Comparison of ENCODE assay signal across 35 cellular contexts in genomic region chr1:36990928-36991327, GRCh38. TPM values are rescaled to one million over a fixed set of nuclear protein-coding genes. Genes with fewer than 3 reads are reported as not detected.
DNase-seq lines count a peak whose midpoint lies in the region; ATAC-seq, FAIRE-seq and TF ChIP-seq lines count a peak whose summit lies in the region.
"Had no signal": no experiment of that assay in that cellular context is flagged by ENCODE, and none has a peak within 500 bp of the region (broad histone marks: within the 10 kb centered on the region; RNA-seq: fewer than 3 reads in every experiment).

No MANE protein-coding gene starts in this region.

- H3K27ac ChIP-seq in K562 (ENCODE audit: extremely low read depth, low read depth, low read length) (no peak overlapping the region), neuronal stem cell (replicated peaks; ENCODE audit: low read length) (no peak overlapping the region), neural progenitor cell (no peak overlapping the region)
- H3K27ac ChIP-seq: 22Rv1; A549; BLaER1; BLaER1 treated with 17β-estradiol and CSF1 and Interleukin-3, amounts not matched to agents 10 nM and 100 nM; C4-2B had no signal

- peak overlapping the region; percentile 85 for H3K18ac ChIP-seq in neuronal stem cell (ENCODE audit: low read length)

- H3K79me1 ChIP-seq in neuronal stem cell (ENCODE audit: low read depth, low read length) = no peaks in the 10 kb centered on the region

- no TSS peak for BruUV-seq in K562 (replicated peaks; lab: Mats Ljungman, UMichigan)

- in situ Hi-C loops in K562 (cut with MboI) = no loop called here

- H2BK15ac ChIP-seq in neuronal stem cell (ENCODE audit: low read length) = no peak overlapping the region

- no peak for ATAC-seq in K562
- ATAC-seq: A549; CD8-positive, alpha-beta T cell had no signal

- peak overlapping the region; percentile 54 for H2AK5ac ChIP-seq in neuronal stem cell (ENCODE audit: low read depth, low read length)

- intact Hi-C loops in K562 (cut with micrococcal nuclease) = no loop called here

- H3F3A ChIP-seq in neural progenitor cell (ENCODE audit: low read depth) = no peaks in the 10 kb centered on the region

- H3K27ac Mint-ChIP-seq in neural progenitor cell = no peak overlapping the region
- H3K27ac Mint-ChIP-seq: B cell; CD14-positive monocyte; CD4-positive, alpha-beta memory T cell; CD4-positive, alpha-beta T cell; CD4-positive, CD25-positive, alpha-beta regulatory T cell; CD8-positive, alpha-beta memory T cell; CD8-positive, alpha-beta T cell had no signal

- peak overlapping the region; percentile 2 for H4K91ac ChIP-seq in neuronal stem cell (ENCODE audit: low read depth, low read length, poor library complexity)

- no peaks in the 10 kb centered on the region for H3K9me3 ChIP-seq in K562 (replicated peaks; ENCODE audit: control insufficient read depth, insufficient read depth, low read depth, low read length)
- no peaks in the 10 kb centered on the region for H3K9me3 ChIP-seq in neuronal stem cell (replicated peaks in 1 of 2; ENCODE audit: control insufficient read depth in 2 of 2, insufficient read depth in 1 of 2, low read depth in 1 of 2, low read length in 2 of 2)
- H3K9me3 ChIP-seq in neural progenitor cell (ENCODE audit: low read depth) = no peaks in the 10 kb centered on the region
- H3K9me3 ChIP-seq: A549; BE2C; BLaER1; BLaER1 treated with 17β-estradiol and CSF1 and Interleukin-3, amounts not matched to agents 10 nM and 100 nM; Caco-2 had no signal

- peaks cover 7% of the 10 kb centered on the region for H3K27me3 Mint-ChIP-seq in neural progenitor cell (ENCODE audit: insufficient read depth, low read depth)

- no peak overlapping the region for H3K4me2 ChIP-seq in K562 (ENCODE audit: insufficient read depth, low read length)
- H3K4me2 ChIP-seq in neuronal stem cell (ENCODE audit: insufficient read depth, low read length, poor library complexity, severe bottlenecking) = no peak overlapping the region
- H3K4me2 ChIP-seq in neural progenitor cell = no peak overlapping the region
- H3K4me2 ChIP-seq: A549; BLaER1; BLaER1 treated with 17β-estradiol and CSF1 and Interleukin-3, amounts not matched to agents 10 nM and 100 nM had no signal

- H3K4ac ChIP-seq in neuronal stem cell (ENCODE audit: low read length) = no peak overlapping the region

- no peak overlapping the region for H2BK5ac ChIP-seq in neuronal stem cell (ENCODE audit: low read length)

- H3K9ac ChIP-seq in K562 (ENCODE audit: insufficient read depth in 1 of 2, low read depth in 2 of 2, low read length in 2 of 2) (no peak overlapping the region), neuronal stem cell (ENCODE audit: low read depth, low read length, poor library complexity) (no peak overlapping the region), neural progenitor cell (no peak overlapping the region)
- H3K9ac ChIP-seq: BLaER1; BLaER1 treated with 17β-estradiol and CSF1 and Interleukin-3, amounts not matched to agents 10 nM and 100 nM had no signal

- no peak overlapping the region for H2AFZ ChIP-seq in K562 (ENCODE audit: low read depth, low read length)
- no peak overlapping the region for H2AFZ ChIP-seq in neuronal stem cell (ENCODE audit: low read length)
- H2AFZ ChIP-seq in neural progenitor cell (replicated peaks) = no peak overlapping the region

- no peaks in the 10 kb centered on the region for H3K36me3 Mint-ChIP-seq in neural progenitor cell
- H3K36me3 Mint-ChIP-seq: CD14-positive monocyte; CD4-positive, alpha-beta memory T cell; CD4-positive, CD25-positive, alpha-beta regulatory T cell; CD8-positive, alpha-beta memory T cell; CD8-positive, alpha-beta T cell had no signal

- POLR2A ChIA-PET in K562 (lab: Yijun Ruan, JAX) = interaction anchor here (1.0 kb wide), 1 partner anchor 10 kb away, joined by 4 read pairs; no protein-coding TSS in a partner anchor

- H3K79me2 ChIP-seq in K562 (ENCODE audit: control insufficient read depth, insufficient read depth, low read length) (no peaks in the 10 kb centered on the region), neural progenitor cell (ENCODE audit: low read depth) (no peaks in the 10 kb centered on the region)

- no peak overlapping the region for H3K4me3 Mint-ChIP-seq in neural progenitor cell
- H3K4me3 Mint-ChIP-seq: B cell; CD4-positive, alpha-beta memory T cell; CD4-positive, alpha-beta T cell; CD4-positive, CD25-positive, alpha-beta regulatory T cell; CD8-positive, alpha-beta memory T cell; CD8-positive, alpha-beta T cell had no signal

- peaks cover 14% of the 10 kb centered on the region for H4K20me1 ChIP-seq in K562 (replicated peaks; ENCODE audit: control insufficient read depth, insufficient read depth, low read length)
- no peaks in the 10 kb centered on the region for H4K20me1 ChIP-seq in neural progenitor cell (ENCODE audit: low read depth)
- H4K20me1 ChIP-seq: BLaER1 had no signal

- no peaks in the 10 kb centered on the region for H3K4me1 ChIP-seq in K562 (replicated peaks in 1 of 2; ENCODE audit: control insufficient read depth in 2 of 2, insufficient read depth in 2 of 2, low read length in 2 of 2)
- peaks cover 0 to 20% of the 10 kb centered on the region in 2 donors for H3K4me1 ChIP-seq in neuronal stem cell (ENCODE audit: control insufficient read depth in 2 of 2, insufficient read depth in 1 of 2, low read depth in 1 of 2, low read length in 2 of 2)
- peaks cover 15% of the 10 kb centered on the region for H3K4me1 ChIP-seq in neural progenitor cell
- H3K4me1 ChIP-seq: A549; BE2C; BLaER1; BLaER1 treated with 17β-estradiol and CSF1 and Interleukin-3, amounts not matched to agents 10 nM and 100 nM; Caco-2 had no signal

- 0% methylated on average over 3 of the region's 3 CpGs for WGBS in K562 (ENCODE audit: insufficient coverage, low coverage, missing lambda C conversion rate)
- no CpG with 5 or more reads among the region's 3 CpGs for WGBS in neuronal stem cell (ENCODE audit: extremely low coverage in 2 of 2, insufficient read length in 2 of 2, insufficient replicate concordance in 1 of 2), 2 donors

- no peak overlapping the region for H3K14ac ChIP-seq in neuronal stem cell (ENCODE audit: low read length)

- no peaks in the 10 kb centered on the region for H3K9me1 ChIP-seq in K562 (ENCODE audit: control insufficient read depth, insufficient read depth, low read length)

- no peak for TF ChIP-seq POLR2A in K562 (conservative IDR thresholded peaks at IDR 0.05)

- H3K4me3 ChIP-seq in K562 (no peak overlapping the region), neuronal stem cell (ENCODE audit: low read length in 2 of 2) (no peak overlapping the region), neural progenitor cell (no peak overlapping the region)
- H3K4me3 ChIP-seq: A549; BLaER1; BLaER1 treated with 17β-estradiol and CSF1 and Interleukin-3, amounts not matched to agents 10 nM and 100 nM had no signal

- TF ChIP-seq RAD21 in K562 (CRISPR knock-in tag; conservative IDR thresholded peaks at IDR 0.05 in 1 of 2, IDR thresholded peaks at IDR 0.05 in 1 of 2) = no peak

- no peak overlapping the region for H3K23ac ChIP-seq in neuronal stem cell (ENCODE audit: low read depth, low read length, poor library complexity)

- FAIRE-seq in K562 (lab: Jason Lieb, UNC) = no peak
- FAIRE-seq: A204.1, A549, D721Med had no signal

- H3K27me3 ChIP-seq in K562 (ENCODE audit: control insufficient read depth in 2 of 2, insufficient read depth in 2 of 2, low read length in 2 of 2) = peaks cover 0 to 27% of the 10 kb centered on the region in 2 experiments; a peak in 3 of 5 replicates
- peaks cover 0 to 15% (median 0%) of the 10 kb centered on the region in 3 experiments for H3K27me3 ChIP-seq in neuronal stem cell (ENCODE audit: control insufficient read depth in 3 of 3, insufficient read depth in 3 of 3, low read depth in 1 of 3, low read length in 3 of 3)
- no peaks in the 10 kb centered on the region for H3K27me3 ChIP-seq in neural progenitor cell
- H3K27me3 ChIP-seq: BE2C; BLaER1; BLaER1 treated with 17β-estradiol and CSF1 and Interleukin-3, amounts not matched to agents 10 nM and 100 nM had no signal

- peaks cover 4% of the 10 kb centered on the region for H3K4me1 Mint-ChIP-seq in neural progenitor cell
- H3K4me1 Mint-ChIP-seq: B cell; CD14-positive monocyte; CD4-positive, alpha-beta memory T cell; CD8-positive, alpha-beta memory T cell had no signal

- CTCF ChIA-PET in K562 (lab: Yijun Ruan, JAX; ENCODE audit: low intra/inter-chr PET ratio) = no interaction called here

- TF ChIP-seq CTCF in K562 (IDR thresholded peaks at IDR 0.05 in 2 of 3, conservative IDR thresholded peaks at IDR 0.05 in 1 of 3; ENCODE audit: insufficient read depth in 2 of 3, low read depth in 1 of 3, low read length in 3 of 3) (no peak), neural progenitor cell (IDR thresholded peaks at IDR 0.05) (no peak)

- H2BK12ac ChIP-seq in neuronal stem cell (ENCODE audit: low read length) = peak overlapping the region; percentile 12

- TF ChIP-seq EP300 in K562 (IDR thresholded peaks at IDR 0.05; ENCODE audit: low read length) = no peak

- no peaks in the 10 kb centered on the region for H3K9me3 Mint-ChIP-seq in neural progenitor cell
- H3K9me3 Mint-ChIP-seq: CD14-positive monocyte; CD4-positive, alpha-beta T cell; CD4-positive, CD25-positive, alpha-beta regulatory T cell; CD8-positive, alpha-beta T cell had no signal

- no peak overlapping the region for H4K8ac ChIP-seq in neuronal stem cell (ENCODE audit: low read depth, low read length)

- DNase-seq in K562 (ENCODE audit: extremely low read depth in 1 of 4, low spot score in 3 of 4) (no peak), neuronal stem cell (ENCODE audit: low spot score) (no peak), neural progenitor cell (ENCODE audit: low spot score) (no peak), activated gamma-delta T cell treated with Interleukin-2 at 50 U/mL for 16 hours (no peak)
- DNase-seq: 8988T; ACHN; AML-193; BE2C; Caco-2; Calu3; CD4-positive, alpha-beta memory T cell; CD4-positive, alpha-beta T cell; CD4-positive, CD25-positive, alpha-beta regulatory T cell; CD8-positive, alpha-beta memory T cell; CD8-positive, alpha-beta T cell; COR-L47; DMS 273 treated with DMSO at 0.1 percent for 48 hours; DMS153; DMS53; DMS79; DMS79 treated with DMSO at 0.1 percent for 48 hours; DND-41; EL had no signal

- peak overlapping the region; percentile 93 for H2BK120ac ChIP-seq in neuronal stem cell (ENCODE audit: low read depth, low read length)

- H3K36me3 ChIP-seq in K562 (ENCODE audit: control insufficient read depth, insufficient read depth, low read length) (no peaks in the 10 kb centered on the region), neuronal stem cell (replicated peaks in 1 of 2; ENCODE audit: control insufficient read depth in 2 of 2, insufficient read depth in 2 of 2, low read length in 2 of 2) (no peaks in the 10 kb centered on the region), neural progenitor cell (no peaks in the 10 kb centered on the region)
- H3K36me3 ChIP-seq: BE2C; BLaER1; BLaER1 treated with 17β-estradiol and CSF1 and Interleukin-3, amounts not matched to agents 10 nM and 100 nM had no signal

RNA-seq across cellular contexts. Expression of gene GRIK3, which starts 43.4 kb away (rescaled TPM):
- total RNA-seq in K562 (2011; cell fraction: chromatin; rRNA removed; ENCODE audit: low replicate concordance) = not detected in 2 replicates
- not detected in 2 replicates for total RNA-seq in K562 (2011; cell fraction: nucleolus; rRNA removed)
- not detected in 2 replicates for total RNA-seq in K562 (2011; cell fraction: nucleoplasm; rRNA removed)
- total RNA-seq in K562 (2014; rRNA removed) (not detected in 2 replicates), K562 (2014; rRNA removed; fragmentation: Illumina TruSeq; extraction: Trizol) (not detected in 2 replicates), K562 (2015; rRNA removed; fragmentation: Illumina TruSeq; extraction: Trizol) (not detected in 2 replicates), K562 (2021) (not detected in 2 replicates), neural progenitor cell (ENCODE audit: low replicate concordance) (1.7 and 3.0 TPM in 2 replicates)
- polyA plus RNA-seq in K562 (2011; rRNA removed) (not detected in 2 replicates), K562 (2014; fragmentation: Illumina TruSeq; extraction: Trizol) (not detected in 2 replicates), K562 (2014; fragmentation: Nextera tagmentation; extraction: Ambion mirVana) (not detected), K562 (2014; rRNA removed) (not detected in 2 replicates)
- polyA plus RNA-seq in K562 (2011; cell fraction: cytosol; rRNA removed) = not detected in 2 replicates
- not detected in 2 replicates for polyA plus RNA-seq in K562 (2011; cell fraction: nucleus; rRNA removed)
- 0.03 TPM in 1 of 2 replicates, not detected in the other for polyA plus RNA-seq in K562 (2012)
- polyA minus RNA-seq in K562 (2011; rRNA and poly(A)+ RNA removed) = not detected in 2 replicates
- not detected in 2 replicates for polyA minus RNA-seq in K562 (2011; cell fraction: cytosol; rRNA and poly(A)+ RNA removed)
- not detected in 2 replicates for polyA minus RNA-seq in K562 (2011; cell fraction: nucleus; rRNA and poly(A)+ RNA removed)
- 1.2 TPM for polyA plus RNA-seq in neuronal stem cell (2013, experiment 1 of 2)
- polyA plus RNA-seq in neuronal stem cell (2013, experiment 2 of 2) = 1.1 TPM
- total RNA-seq: A172; Caco-2; Calu3; CD4-positive, alpha-beta memory T cell; CD4-positive, alpha-beta T cell; CD4-positive, CD25-positive, alpha-beta regulatory T cell; CD8-positive, alpha-beta memory T cell; CD8-positive, alpha-beta T cell had no signal
- polyA plus RNA-seq: A549; AG04450; BJ; CD14-positive monocyte; CD4-positive, alpha-beta memory T cell; CD4-positive, CD25-positive, alpha-beta regulatory T cell; CD8-positive, alpha-beta memory T cell had no signal
